In the genomic region with DNA sequence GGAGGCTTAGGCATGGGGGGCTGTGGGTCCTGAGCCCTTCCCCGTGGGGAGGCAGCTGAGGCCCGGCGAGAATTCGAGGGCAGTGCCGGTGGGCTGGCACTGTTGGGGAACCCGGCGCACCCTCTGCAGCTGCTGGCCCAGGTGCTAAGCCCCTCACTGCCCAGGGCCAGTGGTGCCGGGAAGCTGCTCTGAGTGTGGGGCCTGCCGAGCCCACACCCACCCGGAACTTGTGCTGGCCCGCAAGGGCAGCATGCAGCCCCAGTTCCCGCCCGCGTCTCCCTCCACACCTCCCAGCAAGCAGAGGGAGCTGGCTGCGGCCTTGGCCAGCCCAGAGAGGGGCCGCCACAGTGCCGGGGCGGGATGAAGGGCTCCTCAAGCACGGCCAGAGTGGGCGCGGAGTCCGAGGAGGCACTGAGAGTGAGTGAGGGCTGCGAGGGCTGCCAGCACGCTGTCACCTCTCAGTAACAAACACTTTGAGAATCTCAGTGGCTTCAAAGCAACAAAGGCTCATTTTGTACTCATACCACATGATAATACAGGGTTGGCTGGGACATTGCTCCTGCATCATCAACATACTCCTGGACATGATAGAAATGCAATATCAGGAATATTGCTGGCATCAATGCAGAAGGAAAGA, we compare ENCODE assay signal across 29 cellular contexts.
"Had no signal": no experiment of that assay in that cellular context is flagged by ENCODE, and none has a peak within 500 bp of the region (broad histone marks: within the 10 kb centered on the region; RNA-seq: fewer than 3 reads in every experiment).

No MANE protein-coding gene starts in this region.

- DNase-seq: activated CD4-positive, alpha-beta T cell treated with anti-CD3 and anti-CD28 coated beads, Interleukin-2, amount 10 ng/mL, durations not matched to agents 24 days and 14 days; activated CD4-positive, alpha-beta T cell treated with anti-CD3 and anti-CD28 coated beads, Interleukin-2, amount 50 U/mL, for 4 hours; activated CD8-positive, alpha-beta T cell treated with anti-CD3 and anti-CD28 coated beads for 36 hours; activated effector memory CD4-positive, alpha-beta T cell treated with anti-CD3 and anti-CD28 coated beads, Interleukin-2, amount 50 U/mL, for 16 hours; activated naive CD4-positive, alpha-beta T cell treated with anti-CD3 and anti-CD28 coated beads for 36 hours; activated T-cell treated with anti-CD3 and anti-CD28 coated beads, Interleukin-2, amount 50 U/mL, for 1 hour; activated T-cell treated with anti-CD3 and anti-CD28 coated beads, Interleukin-2, amount 50 U/mL, for 72 hours; adrenal gland; central memory CD4-positive, alpha-beta T cell; Kasumi-1; KBM-7; MG63; NCI-H1048; NCI-H1105 treated with DMSO at 0.1 percent for 48 hours; NCI-H1436 treated with DMSO at 0.1 percent for 48 hours; NCI-H1694 treated with DMSO at 0.1 percent for 48 hours; NCI-H2029; NCI-H2171; NCI-H510A; NCI-H526; NCI-H748 treated with DMSO at 0.1 percent for 48 hours; NK-92 treated with Interleukin-12 subunit alpha and Interleukin-12 subunit beta, amount 100 ng/mL, for 24 hours; PC-3; Peyer's patch; RPMI8226 had no signal

- H3K36me3 ChIP-seq: adrenal gland, MG63, Peyer's patch had no signal

- H3K27ac ChIP-seq: adrenal gland, Peyer's patch had no signal

- FAIRE-seq: bronchial epithelial cell, TTC549 had no signal

- ATAC-seq: activated CD8-positive, alpha-beta T cell treated with anti-CD3 and anti-CD28 coated beads for 36 hours; activated naive CD4-positive, alpha-beta T cell treated with anti-CD3 and anti-CD28 coated beads, Interleukin-2, amount 50 U/mL, for 72 hours; activated T-cell treated with anti-CD3 and anti-CD28 coated beads, Interleukin-2, amount 50 U/mL, for 72 hours; activated T-helper 17 cell treated with anti-CD3 and anti-CD28 coated beads, Interleukin-2, amount 50 U/mL, for 72 hours; PC-3 had no signal

- H3K27me3 ChIP-seq: adrenal gland, MG63, Peyer's patch had no signal

- H3K4me1 ChIP-seq: adrenal gland, Peyer's patch had no signal

- H3K9me3 ChIP-seq: adrenal gland, MG63, Peyer's patch had no signal

- H3K4me3 ChIP-seq: adrenal gland, MG63, Peyer's patch had no signal
